ENCODE assay signal across 6 cellular contexts in genomic region chr2:3615541-3616200, GRCh38. TPM values are rescaled to one million over a fixed set of nuclear protein-coding genes. Genes with fewer than 3 reads are reported as not detected.
"Had no signal": no experiment of that assay in that cellular context is flagged by ENCODE, and none has a peak within 500 bp of the region (broad histone marks: within the 10 kb centered on the region; RNA-seq: fewer than 3 reads in every experiment).

No MANE protein-coding gene starts in this region.

RNA-seq across cellular contexts. Expression of gene COLEC11, which starts 20.8 kb away (rescaled TPM):
- total RNA-seq: HT-29, LHCN-M2, MCF 10A, SK-MEL-5 had no signal

RNA-seq across cellular contexts. Expression of gene ALLC, which starts 42.3 kb away (rescaled TPM):
- total RNA-seq: HT-29, LHCN-M2, MCF 10A, OCI-LY7, PC-3, SK-MEL-5 had no signal
